In the genomic region with DNA sequence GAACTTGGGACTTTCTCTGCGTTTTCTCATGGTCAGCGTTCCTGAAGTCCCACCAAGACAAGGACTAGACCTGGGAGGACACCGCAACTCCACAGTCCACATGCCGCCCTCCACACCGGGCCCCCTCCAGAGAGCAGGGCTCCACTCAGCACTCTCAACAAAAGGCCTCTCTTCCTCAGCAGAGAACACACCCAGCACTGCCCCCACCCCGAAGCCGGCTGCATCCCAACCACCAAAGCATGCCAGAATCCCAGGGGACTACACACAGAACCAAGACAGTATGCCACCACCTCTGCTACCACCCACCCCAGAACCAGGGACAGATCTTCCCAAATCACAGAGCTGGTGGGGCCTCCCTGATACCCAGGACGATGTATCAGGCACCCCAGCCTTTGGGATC, we compare ENCODE assay signal across 21 cellular contexts.
DNase-seq lines count a peak whose midpoint lies in the region; ATAC-seq lines count a peak whose summit lies in the region.
"Had no signal": no experiment of that assay in that cellular context is flagged by ENCODE, and none has a peak within 500 bp of the region (broad histone marks: within the 10 kb centered on the region; RNA-seq: fewer than 3 reads in every experiment).

No MANE protein-coding gene starts in this region.

- H3K4me3 ChIP-seq in SK-N-MC = no peak overlapping the region
- H3K4me3 ChIP-seq: upper lobe of right lung had no signal

- ATAC-seq in naive thymus-derived CD8-positive, alpha-beta T cell = no peak
- ATAC-seq in HG03460 (IDR thresholded peaks at IDR 0.05; ENCODE audit: unreplicated experiment) = no peak
- ATAC-seq: foreskin keratinocyte, HCT116, upper lobe of right lung had no signal

- H3K9me3 Mint-ChIP-seq in T-helper 1 cell treated with Interleukin-12 subunit alpha and Interleukin-12 subunit beta and Interleukin-4 antibody, amounts not matched to agents 30 μg/mL and 1 μg/mL, for 36 hours = no peaks in the 10 kb centered on the region
- H3K9me3 Mint-ChIP-seq in activated T-helper 2 cell treated with anti-CD3 and anti-CD28 coated beads, Interferon-gamma antibody, Interleukin-2, Interleukin-4, amounts not matched to agents 10 μg/mL and 5 μg/mL and 100 μg/mL, durations not matched to agents 14 hours and 24 hours and 36 hours = no peaks in the 10 kb centered on the region
- no peaks in the 10 kb centered on the region for H3K9me3 Mint-ChIP-seq in naive thymus-derived CD8-positive, alpha-beta T cell

- H3K9me3 ChIP-seq in SK-N-MC (ENCODE audit: low read depth, low read length) = no peaks in the 10 kb centered on the region
- H3K9me3 ChIP-seq: upper lobe of right lung had no signal

- DNase-seq in T-helper 1 cell (no peak), SK-N-MC (ENCODE audit: low read depth, low spot score) (no peak), DMS79 (lab: John Stamatoyannopoulos, UW) (no peak), NOMO-1 treated with DMSO at 0.1 percent for 48 hours (lab: John Stamatoyannopoulos, UW; ENCODE audit: unreplicated experiment) (no peak)
- no peak for DNase-seq in activated T-helper 2 cell treated with anti-CD3 and anti-CD28 coated beads, Interferon-gamma antibody, Interleukin-2, Interleukin-4, amounts not matched to agents 10 μg/mL and 5 μg/mL and 100 μg/mL, durations not matched to agents 14 hours and 24 hours and 36 hours (ENCODE audit: low spot score)
- peak in 2 of 10 donors; percentile 18 to 44 for DNase-seq in naive thymus-derived CD8-positive, alpha-beta T cell
- DNase-seq: activated CD4-positive, alpha-beta T cell treated with anti-CD3 and anti-CD28 coated beads for 1 hour; aorta; Calu3; EL; erythroblast; foreskin keratinocyte; NCI-H1092 treated with DMSO at 0.1 percent for 48 hours; NCI-H2081; NCI-H510A; stimulated activated CD4-positive, alpha-beta T cell treated with anti-CD3 and anti-CD28 coated beads, Interleukin-4, amount 100 ng/mL, for 1 hour; upper lobe of right lung had no signal

- no peak overlapping the region for H3K9ac ChIP-seq in SK-N-MC (ENCODE audit: insufficient read length)

- H3K27ac ChIP-seq in SK-N-MC = peak overlapping the region; percentile 72
- H3K27ac ChIP-seq: 22Rv1, foreskin keratinocyte, upper lobe of right lung had no signal

- POLR2A ChIA-PET in naive thymus-derived CD8-positive, alpha-beta T cell (lab: Charles Lee) = interaction anchor here (1.1 to 76.3 kb wide), 4 partner anchors 9 to 87 kb away, joined by 5 to 2798 read pairs (median 9); no protein-coding TSS in a partner anchor

- H3K27me3 Mint-ChIP-seq in T-helper 1 cell treated with Interleukin-12 subunit alpha and Interleukin-12 subunit beta and Interleukin-4 antibody, amounts not matched to agents 30 μg/mL and 1 μg/mL, for 36 hours (ENCODE audit: low read depth) = no peaks in the 10 kb centered on the region
- no peaks in the 10 kb centered on the region for H3K27me3 Mint-ChIP-seq in activated T-helper 2 cell treated with anti-CD3 and anti-CD28 coated beads, Interferon-gamma antibody, Interleukin-2, Interleukin-4, amounts not matched to agents 10 μg/mL and 5 μg/mL and 100 μg/mL, durations not matched to agents 14 hours and 24 hours and 36 hours (ENCODE audit: low read depth)
- H3K27me3 Mint-ChIP-seq in naive thymus-derived CD8-positive, alpha-beta T cell = no peaks in the 10 kb centered on the region

- peaks cover 88% of the 10 kb centered on the region for H3K4me1 Mint-ChIP-seq in T-helper 1 cell treated with Interleukin-12 subunit alpha and Interleukin-12 subunit beta and Interleukin-4 antibody, amounts not matched to agents 30 μg/mL and 1 μg/mL, for 36 hours (ENCODE audit: low read depth)
- peaks cover 88% of the 10 kb centered on the region for H3K4me1 Mint-ChIP-seq in activated T-helper 2 cell treated with anti-CD3 and anti-CD28 coated beads, Interferon-gamma antibody, Interleukin-2, Interleukin-4, amounts not matched to agents 10 μg/mL and 5 μg/mL and 100 μg/mL, durations not matched to agents 14 hours and 24 hours and 36 hours (ENCODE audit: low read depth)
- peaks cover 62 to 95% (median 94%) of the 10 kb centered on the region in 4 donors for H3K4me1 Mint-ChIP-seq in naive thymus-derived CD8-positive, alpha-beta T cell

- H3K36me3 Mint-ChIP-seq in T-helper 1 cell treated with Interleukin-12 subunit alpha and Interleukin-12 subunit beta and Interleukin-4 antibody, amounts not matched to agents 30 μg/mL and 1 μg/mL, for 36 hours (ENCODE audit: low read depth) = peaks cover 43% of the 10 kb centered on the region
- H3K36me3 Mint-ChIP-seq in activated T-helper 2 cell treated with anti-CD3 and anti-CD28 coated beads, Interferon-gamma antibody, Interleukin-2, Interleukin-4, amounts not matched to agents 10 μg/mL and 5 μg/mL and 100 μg/mL, durations not matched to agents 14 hours and 24 hours and 36 hours (ENCODE audit: low read depth) = peaks cover 48% of the 10 kb centered on the region
- H3K36me3 Mint-ChIP-seq in naive thymus-derived CD8-positive, alpha-beta T cell = peaks cover 0 to 66% (median 2%) of the 10 kb centered on the region in 3 donors

- intact Hi-C loops in activated T-helper 2 cell treated with anti-CD3 and anti-CD28 coated beads, Interferon-gamma antibody, Interleukin-2, Interleukin-4, amounts not matched to agents 10 μg/mL and 5 μg/mL and 100 μg/mL, durations not matched to agents 14 hours and 24 hours and 36 hours (cut with micrococcal nuclease) = loop anchor here (10.0 kb wide), 1 partner anchor 1729 kb away; no protein-coding TSS in a partner anchor

- H3K36me3 ChIP-seq in SK-N-MC (ENCODE audit: insufficient read depth, low read length) = peaks cover 94% of the 10 kb centered on the region
- H3K36me3 ChIP-seq: upper lobe of right lung had no signal

- H3K27ac Mint-ChIP-seq in T-helper 1 cell treated with Interleukin-12 subunit alpha and Interleukin-12 subunit beta and Interleukin-4 antibody, amounts not matched to agents 30 μg/mL and 1 μg/mL, for 36 hours = peak overlapping the region; percentile 59
- peak overlapping the region; percentile 90 for H3K27ac Mint-ChIP-seq in activated T-helper 2 cell treated with anti-CD3 and anti-CD28 coated beads, Interferon-gamma antibody, Interleukin-2, Interleukin-4, amounts not matched to agents 10 μg/mL and 5 μg/mL and 100 μg/mL, durations not matched to agents 14 hours and 24 hours and 36 hours
- H3K27ac Mint-ChIP-seq in naive thymus-derived CD8-positive, alpha-beta T cell = peak overlapping the region; percentile 91 to 99 (median 96)

- peak overlapping the region; percentile 9 for H3K4me3 Mint-ChIP-seq in T-helper 1 cell treated with Interleukin-12 subunit alpha and Interleukin-12 subunit beta and Interleukin-4 antibody, amounts not matched to agents 30 μg/mL and 1 μg/mL, for 36 hours
- H3K4me3 Mint-ChIP-seq in activated T-helper 2 cell treated with anti-CD3 and anti-CD28 coated beads, Interferon-gamma antibody, Interleukin-2, Interleukin-4, amounts not matched to agents 10 μg/mL and 5 μg/mL and 100 μg/mL, durations not matched to agents 14 hours and 24 hours and 36 hours (ENCODE audit: low read depth) = no peak overlapping the region
- H3K4me3 Mint-ChIP-seq in naive thymus-derived CD8-positive, alpha-beta T cell = peak overlapping the region; percentile 52 to 93 (median 84)
